ENCODE assay signal across 1 cellular context in genomic region chr19:18477974-18478373, GRCh38.
TF ChIP-seq lines count a peak whose summit lies in the region.

No MANE protein-coding gene starts in this region.

TF ChIP-seq in HepG2, 621 proteins besides CTCF, POLR2A, EP300 and RAD21:
- TF ChIP-seq BRD4 (CRISPR knock-in tag; IDR thresholded peaks at IDR 0.05) = 0 out of 2 replicates have a peak, but pooled peaks have one; percentile 50
- 0 out of 2 replicates have a peak, but pooled peaks have one; percentile 10 for TF ChIP-seq ZNF446 (CRISPR knock-in tag; IDR thresholded peaks at IDR 0.05)
- peak; percentile 32 for TF ChIP-seq YY1 (IDR thresholded peaks at IDR 0.05; ENCODE audit: insufficient read depth, insufficient replicate concordance, low read depth, low read length)
- TF ChIP-seq DZIP1 (CRISPR knock-in tag; IDR thresholded peaks at IDR 0.05) = 0 out of 2 replicates have a peak, but pooled peaks have one; percentile 32
- TF ChIP-seq ZNF282 (IDR thresholded peaks at IDR 0.05; ENCODE audit: partially characterized antibody) = no peak
